ENCODE assay signal across 14 cellular contexts in the genomic region with DNA sequence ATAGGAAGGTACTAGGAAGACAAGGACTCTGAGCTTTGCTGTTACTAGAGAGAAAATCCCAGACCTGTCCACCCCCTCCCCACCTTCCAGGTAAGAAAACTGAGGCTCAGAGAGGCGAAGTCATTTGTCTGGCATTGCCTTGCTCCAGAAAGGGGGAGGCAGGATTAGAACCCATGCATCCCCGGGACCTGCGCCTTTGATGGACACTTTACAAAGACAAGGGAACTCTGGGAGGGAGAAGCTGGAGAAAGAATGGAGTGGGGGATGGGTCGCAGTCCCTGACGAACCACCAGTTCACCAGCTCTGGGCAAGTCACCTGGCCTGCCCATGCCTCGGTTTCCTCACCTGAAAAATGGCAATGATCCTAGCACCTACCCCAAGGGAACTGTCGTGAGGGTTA. TPM values are rescaled to one million over a fixed set of nuclear protein-coding genes. Genes with fewer than 3 reads are reported as not detected.
DNase-seq lines count a peak whose midpoint lies in the region; ATAC-seq, FAIRE-seq and TF ChIP-seq lines count a peak whose summit lies in the region.
"Had no signal": no experiment of that assay in that cellular context is flagged by ENCODE, and none has a peak within 500 bp of the region (broad histone marks: within the 10 kb centered on the region; RNA-seq: fewer than 3 reads in every experiment).

No MANE protein-coding gene starts in this region.

- FAIRE-seq in kidney (lab: Jason Lieb, UNC), result no peak
- FAIRE-seq: GM19239 had no signal

- H3K36me3 ChIP-seq in PC-9 (ENCODE audit: low read depth) (no peaks in the 10 kb centered on the region), kidney (ENCODE audit: control insufficient read depth in 1 of 2, insufficient read depth in 2 of 2, low read length in 2 of 2) (no peaks in the 10 kb centered on the region), suprapubic skin (no peaks in the 10 kb centered on the region)

- H3K9me3 Mint-ChIP-seq in MCF 10A (ENCODE audit: unreplicated experiment), result no peaks in the 10 kb centered on the region
- H3K9me3 Mint-ChIP-seq in activated CD4-positive, alpha-beta memory T cell treated with anti-CD3 and anti-CD28 coated beads, Interleukin-2, amount 10 ng/mL, durations not matched to agents 7 days and 5 days, result no peaks in the 10 kb centered on the region
- H3K9me3 Mint-ChIP-seq in activated naive CD4-positive, alpha-beta T cell treated with anti-CD3 and anti-CD28 coated beads, Interleukin-2, amount 50 U/mL, for 72 hours, result no peaks in the 10 kb centered on the region
- H3K9me3 Mint-ChIP-seq: IgD-negative memory B cell had no signal

- TF ChIP-seq CTCF in PC-9 (conservative IDR thresholded peaks at IDR 0.05), result no peak
- no peak for TF ChIP-seq CTCF in MCF 10A (IDR thresholded peaks at IDR 0.05; ENCODE audit: unreplicated experiment)
- no peak for TF ChIP-seq CTCF in kidney (IDR thresholded peaks at IDR 0.05; ENCODE audit: borderline replicate concordance, extremely low read depth, insufficient read depth)
- TF ChIP-seq CTCF in suprapubic skin (IDR thresholded peaks at IDR 0.05), result no peak

- H3K9ac ChIP-seq in kidney (ENCODE audit: low read length in 2 of 2), result no peak overlapping the region

- no peak for TF ChIP-seq POLR2A in suprapubic skin (IDR thresholded peaks at IDR 0.05)

- peak overlapping the region; percentile 45 for H3K4me2 ChIP-seq in PC-9

- TF ChIP-seq EP300 in suprapubic skin (IDR thresholded peaks at IDR 0.05), result no peak

- CTCF ChIA-PET in PC-9 (lab: Charles Lee), result interaction anchor here (0.5 kb wide), 1 partner anchor 1111 kb away, joined by 3 read pairs; no protein-coding TSS in a partner anchor
- CTCF ChIA-PET in MCF 10A (lab: Yijun Ruan, JAX), result interaction anchor here (0.7 kb wide), 1 partner anchor 26 kb away, joined by 3 read pairs; no protein-coding TSS in a partner anchor
- CTCF ChIA-PET in activated CD4-positive, alpha-beta memory T cell treated with anti-CD3 and anti-CD28 coated beads, Interleukin-2, amount 10 ng/mL, durations not matched to agents 7 days and 5 days (lab: Charles Lee), result no interaction called here

- no peak for DNase-seq in PC-9
- DNase-seq in MCF 10A (ENCODE audit: unreplicated experiment), result no peak
- no peak for DNase-seq in kidney
- no peak for DNase-seq in suprapubic skin (ENCODE audit: low spot score in 2 of 2)
- DNase-seq in activated CD4-positive, alpha-beta memory T cell treated with anti-CD3 and anti-CD28 coated beads, Interleukin-2, amount 10 ng/mL, durations not matched to agents 7 days and 5 days, result no peak
- no peak for DNase-seq in activated naive CD4-positive, alpha-beta T cell treated with anti-CD3 and anti-CD28 coated beads, Interleukin-2, amount 50 U/mL, for 72 hours (ENCODE audit: low spot score in 2 of 2)
- DNase-seq: DMS53, H7, NCI-H187 treated with DMSO at 0.1 percent for 48 hours, OCI-M1 had no signal

- H3K4me1 Mint-ChIP-seq in MCF 10A (ENCODE audit: insufficient read depth, unreplicated experiment), result peaks cover 45% of the 10 kb centered on the region
- peaks cover under 1% of the 10 kb centered on the region for H3K4me1 Mint-ChIP-seq in activated CD4-positive, alpha-beta memory T cell treated with anti-CD3 and anti-CD28 coated beads, Interleukin-2, amount 10 ng/mL, durations not matched to agents 7 days and 5 days

- no peaks in the 10 kb centered on the region for H3K9me2 ChIP-seq in PC-9 (ENCODE audit: insufficient read depth)

- ATAC-seq in HG02870 (IDR thresholded peaks at IDR 0.05; ENCODE audit: unreplicated experiment), result no peak
- ATAC-seq in activated naive CD4-positive, alpha-beta T cell treated with anti-CD3 and anti-CD28 coated beads, Interleukin-2, amount 50 U/mL, for 72 hours, result no peak

- peaks cover 18% of the 10 kb centered on the region for H3F3A ChIP-seq in PC-9 (ENCODE audit: insufficient read depth, low read depth)

- H3K27ac ChIP-seq in PC-9 (no peak overlapping the region), kidney (ENCODE audit: low read depth in 2 of 2, low read length in 2 of 2) (peak overlapping the region; percentile 57 to 78), suprapubic skin (peak overlapping the region; percentile 7)

- H3K4me3 Mint-ChIP-seq in MCF 10A (ENCODE audit: unreplicated experiment), result no peak overlapping the region
- no peak overlapping the region for H3K4me3 Mint-ChIP-seq in activated CD4-positive, alpha-beta memory T cell treated with anti-CD3 and anti-CD28 coated beads, Interleukin-2, amount 10 ng/mL, durations not matched to agents 7 days and 5 days
- H3K4me3 Mint-ChIP-seq: IgD-negative memory B cell had no signal

- BruUV-seq in PC-9 (replicated peaks; lab: Mats Ljungman, UMichigan), result no TSS peak
- no TSS peak for BruUV-seq in MCF 10A (replicated peaks; lab: Mats Ljungman, UMichigan)

- H3K36me3 Mint-ChIP-seq in MCF 10A (ENCODE audit: insufficient read depth, unreplicated experiment), result no peaks in the 10 kb centered on the region
- no peaks in the 10 kb centered on the region for H3K36me3 Mint-ChIP-seq in activated CD4-positive, alpha-beta memory T cell treated with anti-CD3 and anti-CD28 coated beads, Interleukin-2, amount 10 ng/mL, durations not matched to agents 7 days and 5 days (ENCODE audit: low read depth)
- no peaks in the 10 kb centered on the region for H3K36me3 Mint-ChIP-seq in activated naive CD4-positive, alpha-beta T cell treated with anti-CD3 and anti-CD28 coated beads, Interleukin-2, amount 50 U/mL, for 72 hours
- H3K36me3 Mint-ChIP-seq: IgD-negative memory B cell had no signal

- H3K79me2 ChIP-seq in PC-9 (ENCODE audit: low read depth), result no peaks in the 10 kb centered on the region

- H3K9me3 ChIP-seq in PC-9 (ENCODE audit: insufficient read depth, low read depth) (no peaks in the 10 kb centered on the region), kidney (ENCODE audit: control insufficient read depth in 1 of 2, low read length in 2 of 2) (no peaks in the 10 kb centered on the region), suprapubic skin (no peaks in the 10 kb centered on the region)

- H3K4me1 ChIP-seq in PC-9 (replicated peaks; ENCODE audit: insufficient read depth) (peaks cover 26% of the 10 kb centered on the region), kidney (ENCODE audit: control insufficient read depth in 1 of 2, insufficient read depth in 1 of 2, low read depth in 1 of 2, low read length in 2 of 2) (peaks cover 11 to 16% of the 10 kb centered on the region in 2 donors), suprapubic skin (peaks cover 52% of the 10 kb centered on the region)

- H4K20me1 ChIP-seq in PC-9 (ENCODE audit: insufficient read depth), result no peaks in the 10 kb centered on the region

- POLR2A ChIA-PET in PC-9 (lab: Charles Lee; ENCODE audit: unreplicated experiment) (interaction anchor here (0.6 kb wide), 1 partner anchor 260 kb away, joined by 3 read pairs; no protein-coding TSS in a partner anchor), MCF 10A (lab: Yijun Ruan, JAX) (interaction anchor here (1.4 kb wide), 1 partner anchor 15 kb away, joined by 5 read pairs; no protein-coding TSS in a partner anchor)
- POLR2A ChIA-PET in activated CD4-positive, alpha-beta memory T cell treated with anti-CD3 and anti-CD28 coated beads, Interleukin-2, amount 10 ng/mL, durations not matched to agents 7 days and 5 days (lab: Charles Lee), result no interaction called here

- no peak overlapping the region for H2AFZ ChIP-seq in PC-9

- intact Hi-C loops in PC-9 (cut with micrococcal nuclease; ENCODE audit: unreplicated experiment), result loop anchor here (2.0 kb wide), 1 partner anchor 18 kb away; no protein-coding TSS in a partner anchor
- intact Hi-C loops in MCF 10A (cut with micrococcal nuclease), result no loop called here
- intact Hi-C loops in kidney (cut with DNase I), result no loop called here

- no peaks in the 10 kb centered on the region for H3K27me3 Mint-ChIP-seq in MCF 10A (ENCODE audit: insufficient read depth, unreplicated experiment)
- H3K27me3 Mint-ChIP-seq in activated CD4-positive, alpha-beta memory T cell treated with anti-CD3 and anti-CD28 coated beads, Interleukin-2, amount 10 ng/mL, durations not matched to agents 7 days and 5 days, result peaks cover 12% of the 10 kb centered on the region

- H3K4me3 ChIP-seq in PC-9 (no peak overlapping the region), kidney (ENCODE audit: low read length in 2 of 2) (no peak overlapping the region), suprapubic skin (no peak overlapping the region)

- H3K27me3 ChIP-seq in PC-9 (ENCODE audit: insufficient read depth, low read depth), result no peaks in the 10 kb centered on the region
- no peaks in the 10 kb centered on the region for H3K27me3 ChIP-seq in suprapubic skin

- H3K27ac Mint-ChIP-seq in MCF 10A (ENCODE audit: low read depth, unreplicated experiment), result peak overlapping the region; percentile 27
- no peak overlapping the region for H3K27ac Mint-ChIP-seq in activated CD4-positive, alpha-beta memory T cell treated with anti-CD3 and anti-CD28 coated beads, Interleukin-2, amount 10 ng/mL, durations not matched to agents 7 days and 5 days
- H3K27ac Mint-ChIP-seq in activated naive CD4-positive, alpha-beta T cell treated with anti-CD3 and anti-CD28 coated beads, Interleukin-2, amount 50 U/mL, for 72 hours, result no peak overlapping the region
- H3K27ac Mint-ChIP-seq: IgD-negative memory B cell had no signal

- WGBS in suprapubic skin, result 62% methylated on average over 7 of the region's 7 CpGs

RNA-seq across cellular contexts. Expression of a gene that starts 10.8 kb away (rescaled TPM):
- 3.1 and 3.2 TPM in 2 replicates for total RNA-seq in PC-9 (2021)
- 0.09 and 0.15 TPM in 2 replicates for total RNA-seq in MCF 10A (2022)
- total RNA-seq in kidney, result 6.0 TPM
- polyA plus RNA-seq in kidney (ENCODE audit: insufficient read depth, low read depth, low replicate concordance), result 24.5 TPM
- 10 to 100 TPM in 1 of 4 donors, 1 to 10 TPM in 3; 4.0 to 11.9 (median 5.4) TPM for total RNA-seq in suprapubic skin
- not detected for total RNA-seq in activated CD4-positive, alpha-beta memory T cell treated with anti-CD3 and anti-CD28 coated beads, Interleukin-2, amount 10 ng/mL, durations not matched to agents 7 days and 5 days
- not detected for total RNA-seq in activated naive CD4-positive, alpha-beta T cell treated with anti-CD3 and anti-CD28 coated beads, Interleukin-2, amount 50 U/mL, for 72 hours
- total RNA-seq: HT-29 had no signal
- polyA plus RNA-seq: IgD-negative memory B cell had no signal

RNA-seq across cellular contexts. Expression of a gene that starts 57.9 kb away (rescaled TPM):
- total RNA-seq in PC-9 (2021), result 30.3 and 31.8 TPM in 2 replicates
- 37.2 and 53.3 TPM in 2 replicates for total RNA-seq in MCF 10A (2022)
- total RNA-seq in kidney, result 45.9 TPM
- 56.4 TPM for polyA plus RNA-seq in kidney (ENCODE audit: insufficient read depth, low read depth, low replicate concordance)
- 100 to 1,000 TPM; 207 to 654 (median 526) TPM for total RNA-seq in suprapubic skin
- total RNA-seq in activated CD4-positive, alpha-beta memory T cell treated with anti-CD3 and anti-CD28 coated beads, Interleukin-2, amount 10 ng/mL, durations not matched to agents 7 days and 5 days, result 10 to 100 TPM; 22.2 to 23.8 TPM
- 10 to 100 TPM; 22.2 to 24.9 TPM for total RNA-seq in activated naive CD4-positive, alpha-beta T cell treated with anti-CD3 and anti-CD28 coated beads, Interleukin-2, amount 50 U/mL, for 72 hours
